ENCODE assay signal across 8 cellular contexts in genomic region chr7:123823898-123824753, GRCh38. TPM values are rescaled to one million over a fixed set of nuclear protein-coding genes. Genes with fewer than 3 reads are reported as not detected.
DNase-seq lines count a peak whose midpoint lies in the region; ATAC-seq, FAIRE-seq and TF ChIP-seq lines count a peak whose summit lies in the region.

No MANE protein-coding gene starts in this region.

- no peak overlapping the region for H3K27ac ChIP-seq in testis
- no peak overlapping the region for H3K27ac ChIP-seq in pancreas

- no peak overlapping the region for H3K4me3 ChIP-seq in testis
- no peak overlapping the region for H3K4me3 ChIP-seq in pancreas

- TF ChIP-seq POLR2A in testis (IDR thresholded peaks at IDR 0.05): no peak

- in situ Hi-C loops in KBM-7 (cut with MboI; ENCODE audit: low pct_unique_long_range_greater_than_20kb, low sequenced_read_pairs): no loop called here

- peak; percentile 3 for DNase-seq in KBM-7
- peak; percentile 13 to 48 (median 41) for DNase-seq in stimulated activated CD4-positive, alpha-beta T cell treated with anti-CD3 and anti-CD28 coated beads, Interleukin-12 subunit alpha, Interleukin-12 subunit beta, amount 100 ng/mL, for 48 hours (ENCODE audit: low read depth in 2 of 3, low spot score in 1 of 3)
- no peak for DNase-seq in COR-L47 (lab: John Stamatoyannopoulos, UW)
- no peak for DNase-seq in testis
- no peak for DNase-seq in pancreas

- FAIRE-seq in pancreas (lab: Jason Lieb, UNC): no peak

- ATAC-seq in GM18511 (IDR thresholded peaks at IDR 0.05; ENCODE audit: unreplicated experiment) (peak; percentile 97), GM21737 (IDR thresholded peaks at IDR 0.05; ENCODE audit: unreplicated experiment) (peak; percentile 92), esophagus mucosa (no peak), pancreas (no peak)

- no peaks in the 10 kb centered on the region for H3K4me1 ChIP-seq in testis
- peaks cover 0 to 5% (median 4%) of the 10 kb centered on the region in 3 donors for H3K4me1 ChIP-seq in pancreas

- H3K9me3 ChIP-seq in testis (no peaks in the 10 kb centered on the region), pancreas (no peaks in the 10 kb centered on the region)

- TF ChIP-seq CTCF in testis (IDR thresholded peaks at IDR 0.05): no peak
- TF ChIP-seq CTCF in pancreas (IDR thresholded peaks at IDR 0.05): no peak

- H3K36me3 ChIP-seq in testis (ENCODE audit: low read depth, missing control alignments) (no peaks in the 10 kb centered on the region), pancreas (no peaks in the 10 kb centered on the region)

- intact Hi-C loops in testis (cut with DNase I; ENCODE audit: low total_unique reads): no loop called here
- intact Hi-C loops in pancreas (cut with DNase I): no loop called here

- H3K27me3 ChIP-seq in testis (no peaks in the 10 kb centered on the region), pancreas (no peaks in the 10 kb centered on the region)

- WGBS in testis, 2 donors: 87 to 95% methylated on average over 3 of the region's 3 CpGs
- WGBS in pancreas, 2 donors: 79 to 82% methylated on average over 3 of the region's 3 CpGs

RNA-seq across cellular contexts. Expression of gene HYAL4, which starts 20.8 kb away (rescaled TPM):
- total RNA-seq in esophagus mucosa: not detected
- total RNA-seq in testis: 1 to 10 TPM; 3.6 to 6.8 TPM
- 2.4 TPM for polyA plus RNA-seq in testis (ENCODE audit: insufficient read depth, low read depth, low replicate concordance)
- total RNA-seq in pancreas: not detected
- polyA plus RNA-seq in pancreas: not detected

Comparison
In these comparisons a context has a peak if more than half of its experiments do, and no peak if none do; other contexts are left out.
1. ATAC-seq: peak in GM18511 (single experiment) and GM21737 (single experiment); none in esophagus mucosa (single experiment) and pancreas (0 of 4).
2. DNase-seq: peak in KBM-7 (single experiment) and stimulated activated CD4-positive, alpha-beta T cell treated with anti-CD3 and anti-CD28 coated beads, Interleukin-12 subunit alpha, Interleukin-12 subunit beta, amount 100 ng/mL, for 48 hours (3 of 3); none in COR-L47 (single experiment), testis (single experiment) and pancreas (0 of 6).